16 cellular contexts compared by ENCODE assay signal in genomic region chr22:50546326-50547230, GRCh38. TPM values are rescaled to one million over a fixed set of nuclear protein-coding genes. Genes with fewer than 3 reads are reported as not detected.
DNase-seq lines count a peak whose midpoint lies in the region; ATAC-seq and TF ChIP-seq lines count a peak whose summit lies in the region.
"Had no signal": no experiment of that assay in that cellular context is flagged by ENCODE, and none has a peak within 500 bp of the region (broad histone marks: within the 10 kb centered on the region; RNA-seq: fewer than 3 reads in every experiment).

No MANE protein-coding gene starts in this region.

- H3K9me3 ChIP-seq in BLaER1 treated with 17β-estradiol and CSF1 and Interleukin-3, amounts not matched to agents 10 nM and 100 nM (replicated peaks in 1 of 11) = peaks cover 0 to 26% (median 2%) of the 10 kb centered on the region in 11 experiments; a peak in 10 of 22 replicates
- H3K9me3 ChIP-seq: heart left ventricle had no signal

- peak overlapping the region; percentile 36 for H3K4me3 Mint-ChIP-seq in activated naive CD8-positive, alpha-beta T cell treated with anti-CD3 and anti-CD28 coated beads, Interleukin-2, amount 50 U/mL, for 24 hours
- H3K4me3 Mint-ChIP-seq in natural killer cell = peak overlapping the region; percentile 50

- H3K27ac Mint-ChIP-seq in activated naive CD8-positive, alpha-beta T cell treated with anti-CD3 and anti-CD28 coated beads, Interleukin-2, amount 50 U/mL, for 24 hours = no peak overlapping the region
- peak overlapping the region; percentile 82 to 86 for H3K27ac Mint-ChIP-seq in natural killer cell

- H3K27me3 ChIP-seq in BLaER1 treated with 17β-estradiol and CSF1 and Interleukin-3, amounts not matched to agents 10 nM and 100 nM = peaks cover 13 to 51% (median 26%) of the 10 kb centered on the region in 11 experiments; a peak in 21 of 22 replicates

- DNase-seq in GM10248 (ENCODE audit: extremely low spot score) = peak; percentile 8
- no peak for DNase-seq in activated naive CD8-positive, alpha-beta T cell treated with anti-CD3 and anti-CD28 coated beads, Interleukin-2, amount 50 U/mL, for 24 hours
- DNase-seq in natural killer cell = no peak
- DNase-seq in activated gamma-delta T cell (lab: John Stamatoyannopoulos, UW) = no peak
- DNase-seq in ecto neural progenitor cell (ENCODE audit: low spot score) = no peak
- DNase-seq: activated CD4-positive, CD25-positive, alpha-beta regulatory T cell; central memory CD4-positive, alpha-beta T cell; GOT3; heart left ventricle; NCI-H1417 treated with DMSO at 0.1 percent for 48 hours; NCI-H446 treated with DMSO at 0.1 percent for 48 hours had no signal

- H3K9me3 Mint-ChIP-seq in activated naive CD8-positive, alpha-beta T cell treated with anti-CD3 and anti-CD28 coated beads, Interleukin-2, amount 50 U/mL, for 24 hours = peaks cover 6% of the 10 kb centered on the region
- H3K9me3 Mint-ChIP-seq in natural killer cell = no peaks in the 10 kb centered on the region

- intact Hi-C loops in natural killer cell (cut with micrococcal nuclease) = no loop called here

- H3K27me3 Mint-ChIP-seq in activated naive CD8-positive, alpha-beta T cell treated with anti-CD3 and anti-CD28 coated beads, Interleukin-2, amount 50 U/mL, for 24 hours = no peaks in the 10 kb centered on the region
- H3K27me3 Mint-ChIP-seq in natural killer cell (ENCODE audit: low read depth in 2 of 2) = no peaks in the 10 kb centered on the region

- peak overlapping the region in 9 of 11 experiments; percentile 12 to 70 (median 29); a peak in 7 of 22 replicates for H3K9ac ChIP-seq in BLaER1 treated with 17β-estradiol and CSF1 and Interleukin-3, amounts not matched to agents 10 nM and 100 nM

- peaks cover 60 to 83% (median 78%) of the 10 kb centered on the region in 10 experiments for H3K4me1 ChIP-seq in BLaER1 treated with 17β-estradiol and CSF1 and Interleukin-3, amounts not matched to agents 10 nM and 100 nM

- 0 out of 22 replicates have a peak, but pooled peaks cover 0 to 5% (median 0%) of the 10 kb centered on the region in 11 experiments for H3K36me3 ChIP-seq in BLaER1 treated with 17β-estradiol and CSF1 and Interleukin-3, amounts not matched to agents 10 nM and 100 nM
- H3K36me3 ChIP-seq: heart left ventricle had no signal

- CTCF ChIA-PET in GM10248 (lab: Yijun Ruan, JAX) = interaction anchor here (1.1 to 16.1 kb wide), 6 partner anchors 11 to 20 kb away, joined by 3 to 136 read pairs (median 12); partner anchors contain the start of genes SCO2, SYCE3 and TYMP

- TF ChIP-seq CTCF in GM10248 (IDR thresholded peaks at IDR 0.05; ENCODE audit: control extremely low read depth, extremely low read depth, low read depth, missing control alignments) = no peak
- no peak for TF ChIP-seq CTCF in natural killer cell (IDR thresholded peaks at IDR 0.05)

- no peak for ATAC-seq in activated naive CD8-positive, alpha-beta T cell treated with anti-CD3 and anti-CD28 coated beads, Interleukin-2, amount 50 U/mL, for 24 hours
- no peak for ATAC-seq in natural killer cell
- no peak for ATAC-seq in GM19324 (IDR thresholded peaks at IDR 0.05; ENCODE audit: low FRiP score, unreplicated experiment)
- ATAC-seq: heart left ventricle had no signal

- no peak overlapping the region for H3K4me3 ChIP-seq in BLaER1 treated with 17β-estradiol and CSF1 and Interleukin-3, amounts not matched to agents 10 nM and 100 nM

- H3K36me3 Mint-ChIP-seq in activated naive CD8-positive, alpha-beta T cell treated with anti-CD3 and anti-CD28 coated beads, Interleukin-2, amount 50 U/mL, for 24 hours (ENCODE audit: low read depth) = peaks cover 7% of the 10 kb centered on the region
- no peaks in the 10 kb centered on the region for H3K36me3 Mint-ChIP-seq in natural killer cell

- peaks cover 54% of the 10 kb centered on the region for H3K4me1 Mint-ChIP-seq in activated naive CD8-positive, alpha-beta T cell treated with anti-CD3 and anti-CD28 coated beads, Interleukin-2, amount 50 U/mL, for 24 hours
- peaks cover 9 to 49% of the 10 kb centered on the region in 2 donors for H3K4me1 Mint-ChIP-seq in natural killer cell

- H4K20me1 ChIP-seq in BLaER1 treated with 17β-estradiol and CSF1 and Interleukin-3, amounts not matched to agents 10 nM and 100 nM = no peaks in the 10 kb centered on the region; a peak in 1 of 22 replicates

- POLR2A ChIA-PET in GM10248 (lab: Yijun Ruan, JAX) = interaction anchor here (1.2 kb wide), 1 partner anchor 21 kb away, joined by 3 read pairs; the partner anchor contains the start of gene SCO2

- H3K27ac ChIP-seq in BLaER1 treated with 17β-estradiol and CSF1 and Interleukin-3, amounts not matched to agents 10 nM and 100 nM = peak overlapping the region in 7 of 11 experiments; percentile 6 to 100 (median 48); a peak in 12 of 22 replicates

- peak overlapping the region; percentile 46 to 89 (median 78) for H3K4me2 ChIP-seq in BLaER1 treated with 17β-estradiol and CSF1 and Interleukin-3, amounts not matched to agents 10 nM and 100 nM

RNA-seq across cellular contexts. Expression of gene KLHDC7B, which starts 0.9 kb away (rescaled TPM):
- 1 to 10 TPM; 2.4 to 6.9 (median 5.3) TPM for total RNA-seq in natural killer cell
- total RNA-seq: myocyte had no signal

RNA-seq across cellular contexts. Expression of gene SYCE3, which starts 16.1 kb away (rescaled TPM):
- total RNA-seq in natural killer cell = not detected
- total RNA-seq: heart left ventricle, myocyte, OCI-LY7, ureter had no signal

RNA-seq across cellular contexts. Expression of gene TYMP, which starts 16.8 kb away (rescaled TPM):
- 10 to 100 TPM; 17.7 to 44.6 (median 32.4) TPM for total RNA-seq in natural killer cell

RNA-seq across cellular contexts. Expression of gene SCO2, which starts 21.2 kb away (rescaled TPM):
- 10 to 100 TPM in 1 of 3 donors, 1 to 10 TPM in 2; 2.8 to 13.5 (median 8.4) TPM for total RNA-seq in natural killer cell
- total RNA-seq: ureter had no signal

RNA-seq across cellular contexts. Expression of gene CPT1B, which starts 31.6 kb away (rescaled TPM):
- total RNA-seq in natural killer cell = 10 to 100 TPM; 53.1 to 75.7 (median 55.5) TPM
